In genomic region chr10:62048473-62048872, GRCh38 we compare ENCODE assay signal across 2 cellular contexts.
A peak's percentile ranks its signal among the peaks of the same experiment; 100 is the strongest.
TF ChIP-seq lines count a peak whose summit lies in the region.

No MANE protein-coding gene starts in this region.

TF ChIP-seq in SK-N-SH, 30 proteins besides CTCF, POLR2A, EP300 and RAD21 (continued from another document):
- TF ChIP-seq NFIC (IDR thresholded peaks at IDR 0.05; ENCODE audit: borderline replicate concordance) = no peak
- no peak for TF ChIP-seq USF2 (IDR thresholded peaks at IDR 0.05; ENCODE audit: borderline replicate concordance, low read depth, low read length)
- TF ChIP-seq SIN3A (IDR thresholded peaks at IDR 0.05; ENCODE audit: borderline replicate concordance, low read depth, low read length) = no peak

TF ChIP-seq in GM12878, 131 proteins besides CTCF, POLR2A, EP300 and RAD21 (continued from another document):
- TF ChIP-seq CUX1 (IDR thresholded peaks at IDR 0.05; ENCODE audit: insufficient replicate concordance, low read depth, low read length) (no peak), CBFB (IDR thresholded peaks at IDR 0.05; ENCODE audit: low read depth) (no peak), E4F1 (IDR thresholded peaks at IDR 0.05; ENCODE audit: borderline replicate concordance, partially characterized antibody) (no peak), SIN3A (IDR thresholded peaks at IDR 0.05; ENCODE audit: low read depth, low read length) (no peak), BCLAF1 (IDR thresholded peaks at IDR 0.05) (no peak), STAT3 (IDR thresholded peaks at IDR 0.05; ENCODE audit: low read depth, low read length) (no peak), TAF1 (IDR thresholded peaks at IDR 0.05; ENCODE audit: borderline replicate concordance, low read depth, low read length) (no peak), NR2F1 (conservative IDR thresholded peaks at IDR 0.05) (no peak), ZBTB4 (CRISPR knock-in tag; IDR thresholded peaks at IDR 0.05) (no peak), SPI1 (IDR thresholded peaks at IDR 0.05; ENCODE audit: borderline replicate concordance, insufficient read depth, low read depth, low read length) (no peak), BCL11A (IDR thresholded peaks at IDR 0.05; ENCODE audit: low read depth, low read length) (no peak), BCL3 (IDR thresholded peaks at IDR 0.05; ENCODE audit: borderline replicate concordance, insufficient read depth, low read depth, low read length, poor library complexity, severe bottlenecking) (no peak), ATF3 (IDR thresholded peaks at IDR 0.05; ENCODE audit: borderline replicate concordance, extremely low read depth, low read depth, low read length) (no peak), IRF3 (IDR thresholded peaks at IDR 0.05) (no peak), SMARCA5 (IDR thresholded peaks at IDR 0.05) (no peak), KLF5 (IDR thresholded peaks at IDR 0.05; ENCODE audit: partially characterized antibody) (peak; percentile 13), USF1 (IDR thresholded peaks at IDR 0.05; ENCODE audit: borderline replicate concordance, extremely low read length, insufficient read depth, low read depth, low read length) (no peak), TBL1XR1 (IDR thresholded peaks at IDR 0.05; ENCODE audit: low read depth, low read length) (peak; percentile 68; the same call in 1 of the 2 replicates), ZNF384 (IDR thresholded peaks at IDR 0.05; ENCODE audit: borderline replicate concordance, low read depth, low read length) (no peak), CEBPB (IDR thresholded peaks at IDR 0.05; ENCODE audit: borderline replicate concordance in 1 of 2, low read depth in 2 of 2, low read length in 2 of 2) (no peak), HCFC1 (IDR thresholded peaks at IDR 0.05; ENCODE audit: low read length) (no peak), RELB (IDR thresholded peaks at IDR 0.05; ENCODE audit: low read depth) (peak; percentile 16; the same call in 1 of the 2 replicates), JUNB (IDR thresholded peaks at IDR 0.05) (no peak)
